In genomic region chr19:50419580-50420035, GRCh38 we compare ENCODE assay signal across 20 cellular contexts. TPM values are rescaled to one million over a fixed set of nuclear protein-coding genes. Genes with fewer than 3 reads are reported as not detected.
A peak's percentile ranks its signal among the peaks of the same experiment; 100 is the strongest.
DNase-seq lines count a peak whose midpoint lies in the region; ATAC-seq, FAIRE-seq and TF ChIP-seq lines count a peak whose summit lies in the region.
"Had no signal": no experiment of that assay in that cellular context is flagged by ENCODE, and none has a peak within 500 bp of the region (broad histone marks: within the 10 kb centered on the region; RNA-seq: fewer than 3 reads in every experiment).

No MANE protein-coding gene starts in this region.

- intact Hi-C loops in colonic mucosa (cut with DNase I), result no loop called here

- no peaks in the 10 kb centered on the region for H3K9me3 ChIP-seq in colonic mucosa
- H3K9me3 ChIP-seq in neural progenitor cell (ENCODE audit: low read depth), result no peaks in the 10 kb centered on the region
- H3K9me3 ChIP-seq: adrenal gland, heart right ventricle had no signal

- H3K27ac Mint-ChIP-seq in neural progenitor cell, result no peak overlapping the region

- peak; percentile 38; the same call in 1 of the 2 replicates for TF ChIP-seq POLR2A in GM12892 (IDR thresholded peaks at IDR 0.05; ENCODE audit: low read depth, low read length)

- H3F3A ChIP-seq in neural progenitor cell (ENCODE audit: low read depth), result no peaks in the 10 kb centered on the region

- H3K36me3 ChIP-seq in KMS-11 (ENCODE audit: insufficient read depth), result no peaks in the 10 kb centered on the region
- no peaks in the 10 kb centered on the region for H3K36me3 ChIP-seq in colonic mucosa
- H3K36me3 ChIP-seq in neural progenitor cell, result no peaks in the 10 kb centered on the region
- H3K36me3 ChIP-seq: adrenal gland, heart right ventricle had no signal

- no peaks in the 10 kb centered on the region for H3K9me3 Mint-ChIP-seq in neural progenitor cell
- H3K9me3 Mint-ChIP-seq: activated T-cell treated with anti-CD3 and anti-CD28 coated beads, Interleukin-2, amount 50 U/mL, for 24 hours; CD4-positive, alpha-beta memory T cell had no signal

- no peaks in the 10 kb centered on the region for H4K20me1 ChIP-seq in KMS-11 (ENCODE audit: insufficient read depth)
- H4K20me1 ChIP-seq in neural progenitor cell (ENCODE audit: low read depth), result peaks cover 9% of the 10 kb centered on the region

- H3K4me1 Mint-ChIP-seq in neural progenitor cell, result peaks cover 12% of the 10 kb centered on the region

- H3K27ac ChIP-seq in KMS-11 (no peak overlapping the region), colonic mucosa (no peak overlapping the region), neural progenitor cell (no peak overlapping the region)
- H3K27ac ChIP-seq: adrenal gland, heart right ventricle had no signal

- peak overlapping the region; percentile 76; the same call in 1 of the 2 replicates for H2AFZ ChIP-seq in KMS-11 (ENCODE audit: low read depth)
- no peak overlapping the region for H2AFZ ChIP-seq in neural progenitor cell (replicated peaks)

- no peak for ATAC-seq in GM18867 (IDR thresholded peaks at IDR 0.05; ENCODE audit: unreplicated experiment)
- ATAC-seq: activated CD4-positive, CD25-positive, alpha-beta regulatory T cell treated with anti-CD3 and anti-CD28 coated beads, Interleukin-2, amount 50 U/mL, for 24 hours; heart right ventricle had no signal

- FAIRE-seq in GM12892 (lab: Jason Lieb, UNC), result peak; percentile 95
- FAIRE-seq: G401.6 had no signal

- peaks cover 17% of the 10 kb centered on the region for H3K27me3 Mint-ChIP-seq in neural progenitor cell (ENCODE audit: insufficient read depth, low read depth)

- no peak for TF ChIP-seq CTCF in KMS-11 (conservative IDR thresholded peaks at IDR 0.05; ENCODE audit: low read depth, low read length)
- no peak for TF ChIP-seq CTCF in colonic mucosa (IDR thresholded peaks at IDR 0.05)
- TF ChIP-seq CTCF in neural progenitor cell (IDR thresholded peaks at IDR 0.05), result no peak

- no peak overlapping the region for H3K4me3 Mint-ChIP-seq in neural progenitor cell
- H3K4me3 Mint-ChIP-seq: activated T-cell treated with anti-CD3 and anti-CD28 coated beads, Interleukin-2, amount 50 U/mL, for 24 hours; CD4-positive, alpha-beta memory T cell had no signal

- H3K36me3 Mint-ChIP-seq in neural progenitor cell, result no peaks in the 10 kb centered on the region
- H3K36me3 Mint-ChIP-seq: CD4-positive, alpha-beta memory T cell had no signal

- peaks cover 23% of the 10 kb centered on the region for H3K4me1 ChIP-seq in KMS-11 (ENCODE audit: low read depth, poor library complexity, severe bottlenecking)
- H3K4me1 ChIP-seq in colonic mucosa, result peaks cover 5% of the 10 kb centered on the region
- peaks cover 7% of the 10 kb centered on the region for H3K4me1 ChIP-seq in neural progenitor cell
- H3K4me1 ChIP-seq: adrenal gland had no signal

- DNase-seq in GM12892 (ENCODE audit: insufficient read length) (no peak), colonic mucosa (no peak), neural progenitor cell (ENCODE audit: low spot score) (no peak), SHP77 treated with DMSO at 0.1 percent for 48 hours (lab: John Stamatoyannopoulos, UW) (no peak), mesenteric fat pad (ENCODE audit: low spot score) (no peak)
- DNase-seq in activated CD4-positive, alpha-beta T cell treated with anti-CD3 and anti-CD28 coated beads for 1 hour, result no peak
- DNase-seq: activated T-cell treated with anti-CD3 and anti-CD28 coated beads, Interleukin-2, amount 50 U/mL, for 24 hours; adrenal gland; CD4-positive, alpha-beta memory T cell; erythroblast; GOT3; heart right ventricle had no signal

- H3K4me3 ChIP-seq in KMS-11 (IDR thresholded peaks at IDR 0.05; ENCODE audit: insufficient read depth, low read depth, low read length), result no peak overlapping the region
- peak overlapping the region; percentile 15 for H3K4me3 ChIP-seq in colonic mucosa
- no peak overlapping the region for H3K4me3 ChIP-seq in neural progenitor cell
- H3K4me3 ChIP-seq: adrenal gland, heart right ventricle, lung had no signal

- no peak overlapping the region; the same call in 1 of the 2 replicates for H3K9ac ChIP-seq in KMS-11
- no peak overlapping the region for H3K9ac ChIP-seq in colonic mucosa (ENCODE audit: low read depth in 2 of 2, low read length in 2 of 2)
- H3K9ac ChIP-seq in neural progenitor cell, result no peak overlapping the region

- peak overlapping the region; percentile 96 for H3K4me2 ChIP-seq in KMS-11
- peak overlapping the region; percentile 79 for H3K4me2 ChIP-seq in neural progenitor cell

- H3K27me3 ChIP-seq in KMS-11 (ENCODE audit: insufficient read depth, low read depth) (no peaks in the 10 kb centered on the region), colonic mucosa (peaks cover 25% of the 10 kb centered on the region), neural progenitor cell (peaks cover 30% of the 10 kb centered on the region)

- H3K79me2 ChIP-seq in KMS-11 (ENCODE audit: insufficient read depth, low read depth) (no peaks in the 10 kb centered on the region), neural progenitor cell (ENCODE audit: low read depth) (no peaks in the 10 kb centered on the region)

RNA-seq across cellular contexts. Expression of gene SPIB, which starts 0.9 kb away (rescaled TPM):
- polyA plus RNA-seq in GM12892 (2012; ENCODE audit: missing spikeins), result 38.2 TPM
- total RNA-seq in colonic mucosa (10 to 100 TPM; 32.5 to 46.0 TPM), neural progenitor cell (ENCODE audit: low replicate concordance) (0.31 TPM in 1 of 2 replicates, not detected in the other), mesenteric fat pad (not detected)
- total RNA-seq: CD4-positive, alpha-beta memory T cell; M059J; osteocyte; subcutaneous adipose tissue had no signal

RNA-seq across cellular contexts. Expression of gene MYBPC2, which starts 13.1 kb away (rescaled TPM):
- polyA plus RNA-seq in GM12892 (2012; ENCODE audit: missing spikeins), result 1.2 TPM
- total RNA-seq in colonic mucosa, result not detected
- total RNA-seq in neural progenitor cell (ENCODE audit: low replicate concordance), result 0.65 and 0.77 TPM in 2 replicates
- total RNA-seq in mesenteric fat pad, result not detected
- total RNA-seq: CD4-positive, alpha-beta memory T cell; M059J; osteocyte; subcutaneous adipose tissue had no signal

RNA-seq across cellular contexts. Expression of gene POLD1, which starts 35.5 kb away (rescaled TPM):
- 28.7 TPM for polyA plus RNA-seq in GM12892 (2012; ENCODE audit: missing spikeins)
- total RNA-seq in colonic mucosa, result 10 to 100 TPM; 26.2 to 76.3 TPM
- total RNA-seq in neural progenitor cell (ENCODE audit: low replicate concordance), result 36.7 and 123 TPM in 2 replicates
- total RNA-seq in mesenteric fat pad, result 13.9 TPM

RNA-seq across cellular contexts. Expression of gene NR1H2, which starts 43.4 kb away (rescaled TPM):
- 16.3 TPM for polyA plus RNA-seq in GM12892 (2012; ENCODE audit: missing spikeins)
- total RNA-seq in colonic mucosa (10 to 100 TPM; 57.9 to 60.0 TPM), neural progenitor cell (ENCODE audit: low replicate concordance) (25.4 and 47.2 TPM in 2 replicates), mesenteric fat pad (68.7 TPM)

RNA-seq across cellular contexts. Expression of gene NAPSA, which starts 54.2 kb away (rescaled TPM):
- polyA plus RNA-seq in GM12892 (2012; ENCODE audit: missing spikeins), result 2.3 TPM
- total RNA-seq in colonic mucosa (1 to 10 TPM; 1.9 to 6.1 TPM), neural progenitor cell (ENCODE audit: low replicate concordance) (0.11 and 2.3 TPM in 2 replicates), mesenteric fat pad (0.22 TPM)

Comparison
In these comparisons a context has a peak if more than half of its experiments do, and no peak if none do; other contexts are left out.
1. RNA of gene SPIB, which starts 0.9 kb away (total RNA-seq): 32.5 to 46.0 TPM in colonic mucosa; not detected in mesenteric fat pad (single experiment) and 0.31 TPM in neural progenitor cell; every median in the first group is over 10 times any median in the second.